ENCODE assay signal across 14 cellular contexts in genomic region chr17:76032073-76032779, GRCh38. TPM values are rescaled to one million over a fixed set of nuclear protein-coding genes. Genes with fewer than 3 reads are reported as not detected.
DNase-seq lines count a peak whose midpoint lies in the region; ATAC-seq, FAIRE-seq and TF ChIP-seq lines count a peak whose summit lies in the region.
"Had no signal": no experiment of that assay in that cellular context is flagged by ENCODE, and none has a peak within 500 bp of the region (broad histone marks: within the 10 kb centered on the region; RNA-seq: fewer than 3 reads in every experiment).

No MANE protein-coding gene starts in this region.

- TF ChIP-seq CTCF in Loucy (conservative IDR thresholded peaks at IDR 0.05; ENCODE audit: low read length) (peak; percentile 50), OCI-LY7 (conservative IDR thresholded peaks at IDR 0.05; ENCODE audit: low read length) (0 out of 2 replicates have a peak, but pooled peaks have one; percentile 18), pancreas (IDR thresholded peaks at IDR 0.05) (peak in 1 of 4 donors; percentile 17), ascending aorta (IDR thresholded peaks at IDR 0.05) (no peak), gastrocnemius medialis (IDR thresholded peaks at IDR 0.05 in 4 of 5, conservative IDR thresholded peaks at IDR 0.05 in 1 of 5) (no peak)

- ATAC-seq in pancreas (peak; percentile 59 to 73 (median 70)), gastrocnemius medialis (no peak)
- no peak for ATAC-seq in stimulated activated naive B cell treated with anti-CD40 and anti-IgM and Interleukin-4, amounts not matched to agents 10 μg/mL and 1 μg/mL and 100 μg/mL, for 72 hours (replicated peaks)

- no peak for FAIRE-seq in pancreas (lab: Jason Lieb, UNC)
- FAIRE-seq: colon, GM18507 had no signal

- H3K27ac Mint-ChIP-seq in stimulated activated naive B cell treated with anti-CD40 and anti-IgM and Interleukin-4, amounts not matched to agents 10 μg/mL and 1 μg/mL and 100 μg/mL, for 72 hours = no peak overlapping the region
- H3K27ac Mint-ChIP-seq: activated CD4-positive, alpha-beta T cell treated with anti-CD3 and anti-CD28 coated beads, Interleukin-2, amount 10 ng/mL, durations not matched to agents 24 days and 14 days; activated naive CD4-positive, alpha-beta T cell treated with anti-CD3 and anti-CD28 coated beads for 36 hours had no signal

- BruUV-seq in OCI-LY7 (replicated peaks; lab: Mats Ljungman, UMichigan) = no TSS peak

- no peak for TF ChIP-seq POLR2A in gastrocnemius medialis (IDR thresholded peaks at IDR 0.05)

- H3K27me3 ChIP-seq in Loucy (ENCODE audit: insufficient read depth, low read length, poor library complexity, severe bottlenecking) (no peaks in the 10 kb centered on the region), pancreas (no peaks in the 10 kb centered on the region), ascending aorta (no peaks in the 10 kb centered on the region), gastrocnemius medialis (no peaks in the 10 kb centered on the region)

- 45 to 59% methylated on average over 20 of the region's 20 CpGs for WGBS in pancreas, 2 donors

- H3K4me2 ChIP-seq in Loucy (ENCODE audit: low read depth, low read length, poor library complexity, severe bottlenecking) (no peak overlapping the region), OCI-LY7 (ENCODE audit: low read length) (no peak overlapping the region)

- H3K4me3 ChIP-seq in Loucy (ENCODE audit: low read length, poor library complexity, severe bottlenecking) = no peak overlapping the region
- no peak overlapping the region for H3K4me3 ChIP-seq in OCI-LY7 (ENCODE audit: low read depth, low read length, poor library complexity, severe bottlenecking)
- no peak overlapping the region for H3K4me3 ChIP-seq in pancreas
- H3K4me3 ChIP-seq in ascending aorta = no peak overlapping the region
- H3K4me3 ChIP-seq in gastrocnemius medialis = no peak overlapping the region

- no peak overlapping the region for H3K4me3 Mint-ChIP-seq in stimulated activated naive B cell treated with anti-CD40 and anti-IgM and Interleukin-4, amounts not matched to agents 10 μg/mL and 1 μg/mL and 100 μg/mL, for 72 hours
- H3K4me3 Mint-ChIP-seq: activated CD4-positive, alpha-beta T cell treated with anti-CD3 and anti-CD28 coated beads, Interleukin-2, amount 10 ng/mL, durations not matched to agents 24 days and 14 days; activated naive CD4-positive, alpha-beta T cell treated with anti-CD3 and anti-CD28 coated beads for 36 hours had no signal

- no peak for DNase-seq in OCI-LY7 (ENCODE audit: low spot score)
- DNase-seq in pancreas = peak in 3 of 6 donors; percentile 36 to 78 (median 44)
- no peak for DNase-seq in ascending aorta (ENCODE audit: low spot score in 2 of 2)
- DNase-seq in stimulated activated naive B cell treated with anti-CD40 and anti-IgM and Interleukin-4, amounts not matched to agents 10 μg/mL and 1 μg/mL and 100 μg/mL, for 72 hours = no peak
- DNase-seq in gastrocnemius medialis = no peak
- DNase-seq: activated CD4-positive, alpha-beta T cell treated with anti-CD3 and anti-CD28 coated beads, Interleukin-2, amount 10 ng/mL, durations not matched to agents 24 days and 14 days; activated naive CD4-positive, alpha-beta T cell treated with anti-CD3 and anti-CD28 coated beads for 36 hours; DMS79 treated with DMSO at 0.1 percent for 48 hours; NCI-H2029 treated with DMSO at 0.1 percent for 48 hours; occipital lobe had no signal

- H3K4me1 ChIP-seq in Loucy (ENCODE audit: insufficient read depth, low read length, poor library complexity, severe bottlenecking) (peaks cover 38% of the 10 kb centered on the region), OCI-LY7 (ENCODE audit: insufficient read depth, low read length, poor library complexity, severe bottlenecking) (peaks cover 20% of the 10 kb centered on the region), pancreas (peaks cover 0 to 8% (median 0%) of the 10 kb centered on the region in 3 donors), ascending aorta (no peaks in the 10 kb centered on the region), gastrocnemius medialis (no peaks in the 10 kb centered on the region)

- no peaks in the 10 kb centered on the region for H3K79me2 ChIP-seq in Loucy (ENCODE audit: insufficient read depth, low read length)
- H3K79me2 ChIP-seq in OCI-LY7 (ENCODE audit: insufficient read depth, low read depth, low read length) = no peaks in the 10 kb centered on the region

- H3K9me3 ChIP-seq in Loucy (ENCODE audit: insufficient read depth, low read depth, low read length) (no peaks in the 10 kb centered on the region), OCI-LY7 (ENCODE audit: low read length) (no peaks in the 10 kb centered on the region), pancreas (no peaks in the 10 kb centered on the region), ascending aorta (no peaks in the 10 kb centered on the region), gastrocnemius medialis (no peaks in the 10 kb centered on the region)

- H4K20me1 ChIP-seq in Loucy (ENCODE audit: insufficient read depth, low read length, poor library complexity, severe bottlenecking) (no peaks in the 10 kb centered on the region), OCI-LY7 (ENCODE audit: insufficient read depth, low read length) (no peaks in the 10 kb centered on the region)

- peaks cover 0 to 8% of the 10 kb centered on the region in 2 donors for H3K27me3 Mint-ChIP-seq in stimulated activated naive B cell treated with anti-CD40 and anti-IgM and Interleukin-4, amounts not matched to agents 10 μg/mL and 1 μg/mL and 100 μg/mL, for 72 hours
- H3K27me3 Mint-ChIP-seq: activated CD4-positive, alpha-beta T cell treated with anti-CD3 and anti-CD28 coated beads, Interleukin-2, amount 10 ng/mL, durations not matched to agents 24 days and 14 days had no signal

- no peak overlapping the region for H3K9ac ChIP-seq in Loucy (ENCODE audit: low read depth, low read length, poor library complexity, severe bottlenecking)

- CTCF ChIA-PET in OCI-LY7 (lab: Charles Lee; ENCODE audit: unreplicated experiment) = interaction anchor here (0.6 to 1.5 kb wide), 2 partner anchors 12 to 18 kb away, joined by 4 to 5 read pairs; no protein-coding TSS in a partner anchor

- in situ Hi-C loops in gastrocnemius medialis (cut with MboI; ENCODE audit: low sequenced_read_pairs in 4 of 4) = no loop called here

- peaks cover 9 to 12% of the 10 kb centered on the region in 2 donors for H3K4me1 Mint-ChIP-seq in stimulated activated naive B cell treated with anti-CD40 and anti-IgM and Interleukin-4, amounts not matched to agents 10 μg/mL and 1 μg/mL and 100 μg/mL, for 72 hours

- intact Hi-C loops in OCI-LY7 (cut with micrococcal nuclease; ENCODE audit: unreplicated experiment) = no loop called here
- intact Hi-C loops in pancreas (cut with DNase I) = no loop called here
- intact Hi-C loops in ascending aorta (cut with DNase I) = no loop called here
- intact Hi-C loops in gastrocnemius medialis (cut with DNase I; ENCODE audit: low total_unique reads) = no loop called here

- POLR2A ChIA-PET in OCI-LY7 (lab: Charles Lee) = interaction anchor here (0.7 to 1.9 kb wide), 2 partner anchors 15 to 262 kb away, joined by 3 to 9 read pairs; no protein-coding TSS in a partner anchor

- no peaks in the 10 kb centered on the region for H3K9me3 Mint-ChIP-seq in stimulated activated naive B cell treated with anti-CD40 and anti-IgM and Interleukin-4, amounts not matched to agents 10 μg/mL and 1 μg/mL and 100 μg/mL, for 72 hours
- H3K9me3 Mint-ChIP-seq: activated CD4-positive, alpha-beta T cell treated with anti-CD3 and anti-CD28 coated beads, Interleukin-2, amount 10 ng/mL, durations not matched to agents 24 days and 14 days; activated naive CD4-positive, alpha-beta T cell treated with anti-CD3 and anti-CD28 coated beads for 36 hours had no signal

- peaks cover 2 to 10% of the 10 kb centered on the region in 2 donors for H3K36me3 Mint-ChIP-seq in stimulated activated naive B cell treated with anti-CD40 and anti-IgM and Interleukin-4, amounts not matched to agents 10 μg/mL and 1 μg/mL and 100 μg/mL, for 72 hours

- H3F3A ChIP-seq in Loucy (ENCODE audit: low read depth) = peaks cover 5% of the 10 kb centered on the region; the same call in 1 of the 2 replicates

- no peak overlapping the region for H2AFZ ChIP-seq in Loucy (ENCODE audit: low read length)
- no peak overlapping the region for H2AFZ ChIP-seq in OCI-LY7 (ENCODE audit: low read length)

- H3K27ac ChIP-seq in OCI-LY7 (ENCODE audit: low read depth, low read length, poor library complexity, severe bottlenecking) (no peak overlapping the region), pancreas (peak overlapping the region in 1 of 4 donors; percentile 13), ascending aorta (no peak overlapping the region), gastrocnemius medialis (no peak overlapping the region)

- H3K36me3 ChIP-seq in Loucy (ENCODE audit: insufficient read depth, low read length) = no peaks in the 10 kb centered on the region
- 0 out of 2 replicates have a peak, but pooled peaks cover 3% of the 10 kb centered on the region for H3K36me3 ChIP-seq in OCI-LY7 (ENCODE audit: insufficient read depth, low read length)
- no peaks in the 10 kb centered on the region for H3K36me3 ChIP-seq in pancreas
- H3K36me3 ChIP-seq in ascending aorta = no peaks in the 10 kb centered on the region
- no peaks in the 10 kb centered on the region for H3K36me3 ChIP-seq in gastrocnemius medialis

- no peaks in the 10 kb centered on the region for H3K9me2 ChIP-seq in Loucy (replicated peaks; ENCODE audit: low read depth, low read length)
- no peaks in the 10 kb centered on the region for H3K9me2 ChIP-seq in OCI-LY7 (ENCODE audit: insufficient read depth, low read length)

RNA-seq across cellular contexts. Expression of gene EVPL, which starts 5.1 kb away (rescaled TPM):
- total RNA-seq in OCI-LY7 (2014; rRNA removed; shearing (Covaris generic)) = 5.6 and 9.9 TPM in 2 replicates
- 5.1 and 6.9 TPM in 2 replicates for total RNA-seq in OCI-LY7 (2022)
- 1 to 10 TPM; 1.3 to 3.5 (median 2.9) TPM for total RNA-seq in pancreas
- 10 to 100 TPM in 1 of 2 donors, 1 to 10 TPM in 1; 6.5 to 14.6 TPM for polyA plus RNA-seq in pancreas
- total RNA-seq in ascending aorta = not detected
- total RNA-seq in gastrocnemius medialis = under 1 TPM in 2 of 4 donors, not detected in 2; 0.02 to 0.07 TPM
- total RNA-seq: occipital lobe had no signal

RNA-seq across cellular contexts. Expression of gene CDK3, which starts 31.6 kb away (rescaled TPM):
- total RNA-seq in OCI-LY7 (2014; rRNA removed; shearing (Covaris generic)) = 7.3 and 15.9 TPM in 2 replicates
- total RNA-seq in OCI-LY7 (2022) (12.8 and 17.2 TPM in 2 replicates), pancreas (1 to 10 TPM; 1.9 to 6.3 (median 3.0) TPM), ascending aorta (2.1 TPM), gastrocnemius medialis (1 to 10 TPM in 2 of 4 donors, under 1 TPM in 2; 0.33 to 1.8 (median 1.1) TPM)
- 10 to 100 TPM; 32.2 to 34.7 TPM for polyA plus RNA-seq in pancreas

RNA-seq across cellular contexts. Expression of gene SRP68, which starts 40.1 kb away (rescaled TPM):
- total RNA-seq in OCI-LY7 (2014; rRNA removed; shearing (Covaris generic)) = 53.5 and 54.0 TPM in 2 replicates
- 199 and 200 TPM in 2 replicates for total RNA-seq in OCI-LY7 (2022)
- total RNA-seq in pancreas = 10 to 100 TPM; 42.4 to 74.6 (median 55.3) TPM
- polyA plus RNA-seq in pancreas = 10 to 100 TPM; 32.2 to 45.9 TPM
- 15.6 TPM for total RNA-seq in ascending aorta
- 10 to 100 TPM; 33.0 to 76.7 (median 66.7) TPM for total RNA-seq in gastrocnemius medialis

RNA-seq across cellular contexts. Expression of gene GALR2, which starts 42.4 kb away (rescaled TPM):
- total RNA-seq in OCI-LY7 (2014; rRNA removed; shearing (Covaris generic)) = not detected in 2 replicates
- total RNA-seq in OCI-LY7 (2022) = 0.63 TPM in 1 of 2 replicates, not detected in the other
- total RNA-seq in pancreas = under 1 TPM in 2 of 6 donors, not detected in 4; 0.12 to 0.19 TPM
- under 1 TPM in 1 of 2 donors, not detected in 1; 0.11 TPM for polyA plus RNA-seq in pancreas
- total RNA-seq in ascending aorta = 2.3 TPM
- total RNA-seq in gastrocnemius medialis = under 1 TPM in 1 of 4 donors, not detected in 3; 0.18 TPM
- total RNA-seq: fibroblast of villous mesenchyme, occipital lobe had no signal

RNA-seq across cellular contexts. Expression of gene ZACN, which starts 46.8 kb away (rescaled TPM):
- 0.76 TPM in 1 of 2 replicates, not detected in the other for total RNA-seq in OCI-LY7 (2014; rRNA removed; shearing (Covaris generic))
- 0.33 and 1.2 TPM in 2 replicates for total RNA-seq in OCI-LY7 (2022)
- under 1 TPM in 1 of 6 donors, not detected in 5; 0.06 TPM for total RNA-seq in pancreas
- 1 to 10 TPM; 3.4 to 4.2 TPM for polyA plus RNA-seq in pancreas
- not detected for total RNA-seq in ascending aorta
- not detected for total RNA-seq in gastrocnemius medialis
- total RNA-seq: fibroblast of villous mesenchyme, occipital lobe had no signal

Comparison
In these comparisons a context has a peak if more than half of its experiments do, and no peak if none do; other contexts are left out.
1. CTCF ChIP-seq: peak in Loucy (single experiment) and OCI-LY7 (single experiment); none in ascending aorta (0 of 3) and gastrocnemius medialis (0 of 5).
2. ATAC-seq: peak in pancreas (4 of 4); none in stimulated activated naive B cell treated with anti-CD40 and anti-IgM and Interleukin-4, amounts not matched to agents 10 μg/mL and 1 μg/mL and 100 μg/mL, for 72 hours (0 of 2) and gastrocnemius medialis (0 of 2).